In the genomic region with DNA sequence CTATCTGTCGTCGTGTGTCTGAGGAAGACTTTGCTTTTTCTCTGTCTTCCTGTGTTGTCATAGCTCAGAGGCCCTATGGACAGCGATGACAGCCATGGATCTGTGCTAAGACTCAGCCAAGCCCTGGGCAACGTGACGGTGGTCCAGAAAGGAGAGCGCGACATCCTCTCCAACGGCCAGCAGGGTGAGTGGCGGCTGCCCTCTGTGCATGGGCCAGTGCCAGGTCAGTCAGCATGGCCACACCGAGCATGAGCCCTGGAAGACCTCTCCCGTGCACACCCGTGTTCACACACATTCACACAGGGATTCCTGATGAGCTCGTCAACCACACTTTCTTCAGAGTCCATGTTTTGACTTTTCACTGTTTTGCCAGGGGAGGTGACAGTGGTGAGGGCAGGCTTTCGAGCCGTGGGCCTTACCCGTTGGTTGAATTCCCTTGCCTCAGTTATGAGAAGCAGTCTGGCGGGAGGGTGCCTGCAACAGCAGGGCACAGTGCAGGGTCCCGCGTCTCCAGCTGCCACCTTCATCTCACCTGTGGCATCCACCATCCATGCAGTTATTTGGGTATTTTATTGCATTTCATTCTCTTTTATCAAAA, we compare ENCODE assay signal across 19 cellular contexts. TPM values are rescaled to one million over a fixed set of nuclear protein-coding genes. Genes with fewer than 3 reads are reported as not detected.
DNase-seq lines count a peak whose midpoint lies in the region; ATAC-seq, FAIRE-seq and TF ChIP-seq lines count a peak whose summit lies in the region.
"Had no signal": no experiment of that assay in that cellular context is flagged by ENCODE, and none has a peak within 500 bp of the region (broad histone marks: within the 10 kb centered on the region; RNA-seq: fewer than 3 reads in every experiment).

No MANE protein-coding gene starts in this region.

- H3K4me3 Mint-ChIP-seq in astrocyte (ENCODE audit: unreplicated experiment) = no peak overlapping the region
- H3K4me3 Mint-ChIP-seq: CD4-positive, alpha-beta memory T cell had no signal

- H3K27me3 Mint-ChIP-seq in astrocyte (ENCODE audit: low read depth, unreplicated experiment) = no peaks in the 10 kb centered on the region
- H3K27me3 Mint-ChIP-seq: CD4-positive, alpha-beta memory T cell had no signal

- peaks cover 13% of the 10 kb centered on the region for H3K4me1 Mint-ChIP-seq in astrocyte (ENCODE audit: low read depth, unreplicated experiment)

- FAIRE-seq in astrocyte (lab: Jason Lieb, UNC) = peak; percentile 9
- FAIRE-seq: A204.1, D721Med, G401.6, GM12892, GM19239, HTR-8/SVneo had no signal

- peaks cover 47% of the 10 kb centered on the region for H4K20me1 ChIP-seq in astrocyte (ENCODE audit: insufficient read depth, low read length)

- H3K36me3 ChIP-seq in H7 (replicated peaks; ENCODE audit: control insufficient read depth, insufficient read depth, low read length) = peaks cover 21% of the 10 kb centered on the region
- H3K36me3 ChIP-seq in astrocyte (ENCODE audit: insufficient read depth, low read length) = peaks cover 14% of the 10 kb centered on the region
- H3K36me3 ChIP-seq in colonic mucosa = peaks cover 15% of the 10 kb centered on the region

- H3K27ac Mint-ChIP-seq in astrocyte (ENCODE audit: unreplicated experiment) = no peak overlapping the region

- H3K4me2 ChIP-seq in astrocyte (ENCODE audit: low read length) = no peak overlapping the region

- peaks cover 41% of the 10 kb centered on the region for H3K79me2 ChIP-seq in astrocyte (ENCODE audit: insufficient read depth, low read length)

- H3K4me3 ChIP-seq in H7 (ENCODE audit: insufficient read depth, low read depth, low read length) (no peak overlapping the region), astrocyte (ENCODE audit: insufficient read depth, low read depth, low read length) (no peak overlapping the region), colonic mucosa (no peak overlapping the region)

- H3K27ac ChIP-seq in astrocyte (ENCODE audit: low read depth, low read length) = no peak overlapping the region
- H3K27ac ChIP-seq in layer of hippocampus (ENCODE audit: low read depth, low read length) = peak overlapping the region; percentile 0
- no peak overlapping the region for H3K27ac ChIP-seq in colonic mucosa
- H3K27ac ChIP-seq: C4-2B had no signal

- H3K4me1 ChIP-seq in astrocyte (ENCODE audit: insufficient read depth, low read length) = peaks cover 20% of the 10 kb centered on the region
- no peaks in the 10 kb centered on the region for H3K4me1 ChIP-seq in colonic mucosa

- no peak for ATAC-seq in GM18907 (IDR thresholded peaks at IDR 0.05; ENCODE audit: unreplicated experiment)

- H3K9me3 Mint-ChIP-seq in astrocyte (ENCODE audit: unreplicated experiment) = no peaks in the 10 kb centered on the region
- H3K9me3 Mint-ChIP-seq: CD4-positive, alpha-beta memory T cell had no signal

- H3K9ac ChIP-seq in astrocyte (ENCODE audit: low read length) (no peak overlapping the region), colonic mucosa (ENCODE audit: low read depth in 2 of 2, low read length in 2 of 2) (no peak overlapping the region)

- no peak overlapping the region for H2AFZ ChIP-seq in astrocyte (ENCODE audit: low read depth, low read length)

- DNase-seq in H7 = peak; percentile 44
- DNase-seq in astrocyte (ENCODE audit: low read depth) = no peak
- peak; percentile 76 for DNase-seq in mesenteric fat pad (ENCODE audit: low spot score)
- DNase-seq in NCI-H1417 treated with DMSO at 0.1 percent for 48 hours (lab: John Stamatoyannopoulos, UW) = no peak
- DNase-seq in colonic mucosa = no peak
- DNase-seq: BE2C; CD4-positive, alpha-beta memory T cell; DMS153; DMS79 treated with DMSO at 0.1 percent for 48 hours; EL had no signal

- H3K9me3 ChIP-seq in astrocyte (ENCODE audit: insufficient read depth, low read depth, low read length) (no peaks in the 10 kb centered on the region), colonic mucosa (no peaks in the 10 kb centered on the region)
- H3K9me3 ChIP-seq: BE2C had no signal

- no peak for TF ChIP-seq CTCF in astrocyte (IDR thresholded peaks at IDR 0.05; ENCODE audit: insufficient read depth, low read depth, low read length)
- no peak for TF ChIP-seq CTCF in colonic mucosa (IDR thresholded peaks at IDR 0.05)

- H3K27me3 ChIP-seq in H7 (ENCODE audit: control insufficient read depth, insufficient read depth, low read length) = no peaks in the 10 kb centered on the region
- H3K27me3 ChIP-seq in astrocyte (ENCODE audit: insufficient read depth, low read length) = no peaks in the 10 kb centered on the region
- no peaks in the 10 kb centered on the region for H3K27me3 ChIP-seq in layer of hippocampus (ENCODE audit: control insufficient read depth, insufficient read depth, low read length)
- H3K27me3 ChIP-seq in colonic mucosa = no peaks in the 10 kb centered on the region
- H3K27me3 ChIP-seq: BE2C had no signal

- intact Hi-C loops in colonic mucosa (cut with DNase I) = no loop called here

- peaks cover 36% of the 10 kb centered on the region for H3K36me3 Mint-ChIP-seq in astrocyte (ENCODE audit: low read depth, unreplicated experiment)

RNA-seq across cellular contexts. Expression of a gene that starts 20.2 kb away (rescaled TPM):
- total RNA-seq in H7 (2014; rRNA removed; shearing (Covaris generic)) = 21.0 and 22.8 TPM in 2 replicates
- 25.1 and 25.8 TPM in 2 replicates for total RNA-seq in astrocyte
- 20.1 TPM for total RNA-seq in mesenteric fat pad
- 10 to 100 TPM; 36.7 to 40.4 TPM for total RNA-seq in colonic mucosa

Comparison
In these comparisons a context has a peak if more than half of its experiments do, and no peak if none do; other contexts are left out.
1. DNase-seq: peak in H7 (single experiment) and mesenteric fat pad (single experiment); none in astrocyte (single experiment), NCI-H1417 treated with DMSO at 0.1 percent for 48 hours (single experiment) and colonic mucosa (single experiment).